In genomic region chr11:12842933-12843636, GRCh38 we compare ENCODE assay signal across 7 cellular contexts.
DNase-seq lines count a peak whose midpoint lies in the region; ATAC-seq and TF ChIP-seq lines count a peak whose summit lies in the region.

No MANE protein-coding gene starts in this region.

- intact Hi-C loops in mucosa of descending colon (cut with DNase I, micrococcal nuclease) = no loop called here

- H3K27me3 Mint-ChIP-seq in type B pancreatic cell = no peaks in the 10 kb centered on the region

- no peaks in the 10 kb centered on the region for H3K36me3 Mint-ChIP-seq in type B pancreatic cell

- H3K27ac Mint-ChIP-seq in type B pancreatic cell = peak overlapping the region; percentile 86

- H3K9me3 ChIP-seq in mucosa of descending colon = no peaks in the 10 kb centered on the region

- no peak for TF ChIP-seq CTCF in fibroblast of pulmonary artery (IDR thresholded peaks at IDR 0.05; ENCODE audit: low read length, missing control alignments)
- no peak for TF ChIP-seq CTCF in type B pancreatic cell (conservative IDR thresholded peaks at IDR 0.05)
- TF ChIP-seq CTCF in coronary artery (IDR thresholded peaks at IDR 0.05) = no peak
- TF ChIP-seq CTCF in mucosa of descending colon (IDR thresholded peaks at IDR 0.05) = no peak

- no peaks in the 10 kb centered on the region for H3K36me3 ChIP-seq in mucosa of descending colon (ENCODE audit: low read depth)

- H3K4me1 ChIP-seq in mucosa of descending colon (ENCODE audit: low read depth) = peaks cover 31% of the 10 kb centered on the region

- no peak overlapping the region for H3K27ac ChIP-seq in coronary artery

- ATAC-seq in mucosa of descending colon = no peak

- H3K9me3 Mint-ChIP-seq in type B pancreatic cell = no peaks in the 10 kb centered on the region

- H3K4me3 Mint-ChIP-seq in type B pancreatic cell = peak overlapping the region; percentile 70

- no peak overlapping the region for H3K4me3 ChIP-seq in fibroblast of pulmonary artery (replicated peaks; ENCODE audit: low read depth, low read length)
- H3K4me3 ChIP-seq in coronary artery = no peak overlapping the region
- no peak overlapping the region for H3K4me3 ChIP-seq in mucosa of descending colon

- DNase-seq in LHCN-M2 (ENCODE audit: low read depth) = peak; percentile 65
- peak; percentile 85 for DNase-seq in OCI-M1 (lab: John Stamatoyannopoulos, UW)
- peak; percentile 94 for DNase-seq in fibroblast of pulmonary artery (ENCODE audit: low read depth)
- no peak for DNase-seq in type B pancreatic cell (ENCODE audit: extremely low spot score, unreplicated experiment)
- no peak for DNase-seq in coronary artery (ENCODE audit: low spot score)
- DNase-seq in Ammon's horn (ENCODE audit: low spot score) = no peak
- DNase-seq in mucosa of descending colon = no peak

- peaks cover 73% of the 10 kb centered on the region for H3K4me1 Mint-ChIP-seq in type B pancreatic cell (ENCODE audit: unreplicated experiment)

Comparison
In these comparisons a context has a peak if more than half of its experiments do, and no peak if none do; other contexts are left out.
1. DNase-seq: peak in LHCN-M2 (single experiment), OCI-M1 (single experiment) and fibroblast of pulmonary artery (single experiment); none in type B pancreatic cell (single experiment), coronary artery (single experiment), Ammon's horn (single experiment) and mucosa of descending colon (0 of 3).